In genomic region chr11:64762277-64762915, GRCh38 we compare ENCODE assay signal across 10 cellular contexts. TPM values are rescaled to one million over a fixed set of nuclear protein-coding genes. Genes with fewer than 3 reads are reported as not detected.
DNase-seq lines count a peak whose midpoint lies in the region; ATAC-seq and TF ChIP-seq lines count a peak whose summit lies in the region.
"Had no signal": no experiment of that assay in that cellular context is flagged by ENCODE, and none has a peak within 500 bp of the region (broad histone marks: within the 10 kb centered on the region; RNA-seq: fewer than 3 reads in every experiment).

No MANE protein-coding gene starts in this region.

- H3K9me3 ChIP-seq in smooth muscle cell (replicated peaks; ENCODE audit: low read depth) = no peaks in the 10 kb centered on the region

- H3K4me3 ChIP-seq in smooth muscle cell = no peak overlapping the region

- no peak for ATAC-seq in activated naive CD8-positive, alpha-beta T cell treated with anti-CD3 and anti-CD28 coated beads, Interleukin-2, amount 50 U/mL, for 24 hours
- ATAC-seq in memory B cell (ENCODE audit: low read depth) (peak; percentile 41), GM21576 (IDR thresholded peaks at IDR 0.05; ENCODE audit: unreplicated experiment) (no peak)

- peaks cover 29% of the 10 kb centered on the region for H3K4me1 ChIP-seq in smooth muscle cell (ENCODE audit: low read depth)

- peak; percentile 32 for TF ChIP-seq POLR2A in GM19099 (IDR thresholded peaks at IDR 0.05; ENCODE audit: extremely low read depth, insufficient read length, low read depth)

- H3F3A ChIP-seq in smooth muscle cell (ENCODE audit: low read depth) = peaks cover 42% of the 10 kb centered on the region

- no peaks in the 10 kb centered on the region for H3K27me3 ChIP-seq in smooth muscle cell (ENCODE audit: low read depth)

- 84% methylated on average over 10 of the region's 10 CpGs for WGBS in smooth muscle cell (ENCODE audit: low lambda C conversion rate)

- DNase-seq in activated naive CD8-positive, alpha-beta T cell treated with anti-CD3 and anti-CD28 coated beads, Interleukin-2, amount 50 U/mL, for 24 hours = no peak
- DNase-seq in memory B cell (ENCODE audit: low spot score in 2 of 2) (no peak), smooth muscle cell (lab: John Stamatoyannopoulos, UW; ENCODE audit: unreplicated experiment) (no peak), NCI-H1694 treated with DMSO at 0.1 percent for 48 hours (lab: John Stamatoyannopoulos, UW) (no peak)
- no peak for DNase-seq in activated CD8-positive, alpha-beta memory T cell treated with anti-CD3 and anti-CD28 coated beads, Interleukin-2, amount 50 U/mL, for 4 hours

- peaks cover 43% of the 10 kb centered on the region for H3K36me3 Mint-ChIP-seq in activated naive CD8-positive, alpha-beta T cell treated with anti-CD3 and anti-CD28 coated beads, Interleukin-2, amount 50 U/mL, for 24 hours (ENCODE audit: low read depth)
- H3K36me3 Mint-ChIP-seq in memory B cell = peaks cover 21% of the 10 kb centered on the region

- peaks cover 10% of the 10 kb centered on the region for H3K79me2 ChIP-seq in smooth muscle cell (ENCODE audit: low read depth)

- H3K27ac Mint-ChIP-seq in activated naive CD8-positive, alpha-beta T cell treated with anti-CD3 and anti-CD28 coated beads, Interleukin-2, amount 50 U/mL, for 24 hours = peak overlapping the region; percentile 68
- H3K27ac Mint-ChIP-seq in memory B cell = peak overlapping the region; percentile 88

- H3K36me3 ChIP-seq in smooth muscle cell (ENCODE audit: low read depth) = no peaks in the 10 kb centered on the region

- no peak overlapping the region for H3K9ac ChIP-seq in smooth muscle cell (ENCODE audit: low read depth)

- H4K20me1 ChIP-seq in smooth muscle cell (ENCODE audit: low read depth) = peaks cover 67% of the 10 kb centered on the region

- no peaks in the 10 kb centered on the region for H3K27me3 Mint-ChIP-seq in activated naive CD8-positive, alpha-beta T cell treated with anti-CD3 and anti-CD28 coated beads, Interleukin-2, amount 50 U/mL, for 24 hours
- no peaks in the 10 kb centered on the region for H3K27me3 Mint-ChIP-seq in memory B cell

- H3K27ac ChIP-seq in 22Rv1 = peak overlapping the region; percentile 50
- no peak overlapping the region for H3K27ac ChIP-seq in smooth muscle cell (ENCODE audit: low read depth)

- H3K4me1 Mint-ChIP-seq in activated naive CD8-positive, alpha-beta T cell treated with anti-CD3 and anti-CD28 coated beads, Interleukin-2, amount 50 U/mL, for 24 hours = peaks cover 65% of the 10 kb centered on the region
- peaks cover 57% of the 10 kb centered on the region for H3K4me1 Mint-ChIP-seq in memory B cell

- peak overlapping the region; percentile 13 for H3K4me3 Mint-ChIP-seq in activated naive CD8-positive, alpha-beta T cell treated with anti-CD3 and anti-CD28 coated beads, Interleukin-2, amount 50 U/mL, for 24 hours
- H3K4me3 Mint-ChIP-seq in memory B cell = peak overlapping the region; percentile 78

- H3K9me3 Mint-ChIP-seq in activated naive CD8-positive, alpha-beta T cell treated with anti-CD3 and anti-CD28 coated beads, Interleukin-2, amount 50 U/mL, for 24 hours = no peaks in the 10 kb centered on the region
- H3K9me3 Mint-ChIP-seq in memory B cell = no peaks in the 10 kb centered on the region

- no peak overlapping the region for H2AFZ ChIP-seq in smooth muscle cell (ENCODE audit: low read depth)

- no peak overlapping the region for H3K4me2 ChIP-seq in smooth muscle cell

- TF ChIP-seq CTCF in 22Rv1 (IDR thresholded peaks at IDR 0.05) (no peak), smooth muscle cell (IDR thresholded peaks at IDR 0.05; ENCODE audit: borderline replicate concordance, insufficient read depth, poor library complexity, severe bottlenecking) (no peak)

RNA-seq across cellular contexts. Expression of gene PYGM, which starts 2.6 kb away (rescaled TPM):
- total RNA-seq in smooth muscle cell = 0.58 and 2.2 TPM in 2 replicates
- polyA plus RNA-seq in smooth muscle cell = 1.1 and 2.0 TPM in 2 replicates

RNA-seq across cellular contexts. Expression of gene SF1, which starts 15.9 kb away (rescaled TPM):
- 78.8 and 115 TPM in 2 replicates for total RNA-seq in smooth muscle cell
- 84.2 and 101 TPM in 2 replicates for polyA plus RNA-seq in smooth muscle cell

RNA-seq across cellular contexts. Expression of gene RASGRP2, which starts 18.5 kb away (rescaled TPM):
- 0.40 and 2.9 TPM in 2 replicates for total RNA-seq in smooth muscle cell
- polyA plus RNA-seq in smooth muscle cell = 0.78 and 3.6 TPM in 2 replicates

RNA-seq across cellular contexts. Expression of gene NRXN2, which starts 39.4 kb away (rescaled TPM):
- 0.13 and 1.4 TPM in 2 replicates for total RNA-seq in smooth muscle cell
- polyA plus RNA-seq in smooth muscle cell = 1.7 and 2.6 TPM in 2 replicates
- total RNA-seq: dermis microvascular lymphatic vessel endothelial cell, M059J had no signal

RNA-seq across cellular contexts. Expression of gene MAP4K2, which starts 40.6 kb away (rescaled TPM):
- total RNA-seq in smooth muscle cell = 25.9 and 28.9 TPM in 2 replicates
- polyA plus RNA-seq in smooth muscle cell = 20.0 and 23.6 TPM in 2 replicates
